22 cellular contexts compared by ENCODE assay signal in genomic region chr3:111733154-111733553, GRCh38. TPM values are rescaled to one million over a fixed set of nuclear protein-coding genes. Genes with fewer than 3 reads are reported as not detected.
DNase-seq lines count a peak whose midpoint lies in the region; TF ChIP-seq lines count a peak whose summit lies in the region.
"Had no signal": no experiment of that assay in that cellular context is flagged by ENCODE, and none has a peak within 500 bp of the region (broad histone marks: within the 10 kb centered on the region; RNA-seq: fewer than 3 reads in every experiment).

No MANE protein-coding gene starts in this region.

- intact Hi-C loops in mammary epithelial cell (cut with micrococcal nuclease): loop anchor here (10.0 kb wide), 1 partner anchor 342 kb away; no protein-coding TSS in a partner anchor
- intact Hi-C loops in MCF 10A (cut with micrococcal nuclease): no loop called here
- intact Hi-C loops in ascending aorta (cut with DNase I): no loop called here
- intact Hi-C loops in colonic mucosa (cut with DNase I): no loop called here

- no peaks in the 10 kb centered on the region for H3K36me3 ChIP-seq in mammary epithelial cell (ENCODE audit: insufficient read depth, low read length)
- H3K36me3 ChIP-seq in ascending aorta: no peaks in the 10 kb centered on the region
- no peaks in the 10 kb centered on the region for H3K36me3 ChIP-seq in colonic mucosa
- H3K36me3 ChIP-seq: SJCRH30, tibial artery had no signal

- no peaks in the 10 kb centered on the region for H3K9me3 ChIP-seq in mammary epithelial cell (replicated peaks; ENCODE audit: insufficient read depth, low read length)
- H3K9me3 ChIP-seq in ascending aorta: no peaks in the 10 kb centered on the region
- no peaks in the 10 kb centered on the region for H3K9me3 ChIP-seq in colonic mucosa
- H3K9me3 ChIP-seq: SJCRH30, tibial artery had no signal

- H3K9ac ChIP-seq in mammary epithelial cell (ENCODE audit: insufficient read depth, low read length): no peak overlapping the region
- peak overlapping the region in 1 of 2 donors; percentile 7 for H3K9ac ChIP-seq in colonic mucosa (ENCODE audit: low read depth in 2 of 2, low read length in 2 of 2)

- H3K4me1 Mint-ChIP-seq in MCF 10A (ENCODE audit: insufficient read depth, unreplicated experiment): peaks cover 52% of the 10 kb centered on the region

- CTCF ChIA-PET in mammary epithelial cell (lab: Charles Lee; ENCODE audit: low non-redundant PET): interaction anchor here (0.6 kb wide), 1 partner anchor 16 kb away, joined by 3 read pairs; no protein-coding TSS in a partner anchor
- CTCF ChIA-PET in MCF 10A (lab: Yijun Ruan, JAX): interaction anchor here (0.5 to 1.9 kb wide), 6 partner anchors 11 to 127 kb away, joined by 3 to 11 read pairs (median 3); no protein-coding TSS in a partner anchor

- H2AFZ ChIP-seq in mammary epithelial cell (ENCODE audit: low read depth, low read length): no peak overlapping the region

- 96% methylated on average over 5 of the region's 5 CpGs for WGBS in mammary epithelial cell (ENCODE audit: low coverage, missing lambda C conversion rate)

- BruUV-seq in mammary epithelial cell (replicated peaks; lab: Mats Ljungman, UMichigan): no TSS peak
- BruUV-seq in MCF 10A (replicated peaks; lab: Mats Ljungman, UMichigan): no TSS peak

- H3K4me1 ChIP-seq in mammary epithelial cell (ENCODE audit: insufficient read depth, low read length): peaks cover 76% of the 10 kb centered on the region
- peaks cover 6 to 19% of the 10 kb centered on the region in 2 donors for H3K4me1 ChIP-seq in ascending aorta
- no peaks in the 10 kb centered on the region for H3K4me1 ChIP-seq in colonic mucosa

- H3K27ac Mint-ChIP-seq in MCF 10A (ENCODE audit: low read depth, unreplicated experiment): no peak overlapping the region
- H3K27ac Mint-ChIP-seq: activated CD8-positive, alpha-beta T cell treated with anti-CD3 and anti-CD28 coated beads for 36 hours; activated naive CD4-positive, alpha-beta T cell treated with anti-CD3 and anti-CD28 coated beads, Interleukin-2, amount 10 ng/mL, durations not matched to agents 7 days and 5 days; activated T-cell treated with anti-CD3 and anti-CD28 coated beads, Interleukin-2, amount 50 U/mL, for 24 hours had no signal

- dilution Hi-C loops in mammary epithelial cell (cut with HindIII; ENCODE audit: low sequenced_read_pairs): loop anchor here (10.0 kb wide), 1 partner anchor 112 kb away; no protein-coding TSS in a partner anchor

- H3K4me3 ChIP-seq in mammary epithelial cell (replicated peaks in 1 of 3; ENCODE audit: insufficient read depth in 1 of 3, low read depth in 2 of 3, low read length in 3 of 3) (no peak overlapping the region), ascending aorta (no peak overlapping the region), colonic mucosa (no peak overlapping the region)
- H3K4me3 ChIP-seq: SJCRH30, tibial artery had no signal

- no peak overlapping the region for H3K4me3 Mint-ChIP-seq in MCF 10A (ENCODE audit: unreplicated experiment)
- H3K4me3 Mint-ChIP-seq: activated CD8-positive, alpha-beta T cell treated with anti-CD3 and anti-CD28 coated beads for 36 hours; activated naive CD4-positive, alpha-beta T cell treated with anti-CD3 and anti-CD28 coated beads, Interleukin-2, amount 10 ng/mL, durations not matched to agents 7 days and 5 days; activated T-cell treated with anti-CD3 and anti-CD28 coated beads, Interleukin-2, amount 50 U/mL, for 24 hours had no signal

- no peaks in the 10 kb centered on the region for H3K36me3 Mint-ChIP-seq in MCF 10A (ENCODE audit: insufficient read depth, unreplicated experiment)

- DNase-seq in mammary epithelial cell: no peak
- DNase-seq in MCF 10A (ENCODE audit: unreplicated experiment): no peak
- DNase-seq in glomerular visceral epithelial cell (ENCODE audit: extremely low spot score): peak; percentile 84
- peak; percentile 30 for DNase-seq in mucosa of gallbladder (ENCODE audit: low spot score)
- DNase-seq in ascending aorta (ENCODE audit: low spot score in 2 of 2): no peak
- no peak for DNase-seq in colonic mucosa
- no peak for DNase-seq in RKO (ENCODE audit: low spot score)
- no peak for DNase-seq in NCI-H2227 treated with DMSO at 0.1 percent for 48 hours (lab: John Stamatoyannopoulos, UW)
- DNase-seq: activated CD8-positive, alpha-beta T cell treated with anti-CD3 and anti-CD28 coated beads for 36 hours; activated naive CD4-positive, alpha-beta T cell treated with anti-CD3 and anti-CD28 coated beads, Interleukin-2, amount 10 ng/mL, durations not matched to agents 7 days and 5 days; activated T-cell treated with anti-CD3 and anti-CD28 coated beads, Interleukin-2, amount 50 U/mL, for 24 hours; anterior cingulate cortex; C1 segment of cervical spinal cord; cerebellar nuclear complex; DMS153; effector memory CD4-positive, alpha-beta T cell; islet precursor cell; NCI-H748 treated with DMSO at 0.1 percent for 48 hours; right cardiac atrium; stimulated activated naive CD4-positive, alpha-beta T cell; tibial artery had no signal

- H3K27me3 ChIP-seq in mammary epithelial cell (ENCODE audit: insufficient read depth, low read length) (no peaks in the 10 kb centered on the region), ascending aorta (no peaks in the 10 kb centered on the region), colonic mucosa (no peaks in the 10 kb centered on the region)
- H3K27me3 ChIP-seq: SJCRH30, tibial artery had no signal

- H3K27ac ChIP-seq in mammary epithelial cell (ENCODE audit: insufficient read depth, low read depth, low read length) (peak overlapping the region; percentile 14), ascending aorta (no peak overlapping the region), colonic mucosa (no peak overlapping the region)
- H3K27ac ChIP-seq: tibial artery had no signal

- TF ChIP-seq CTCF in mammary epithelial cell (conservative IDR thresholded peaks at IDR 0.05 in 1 of 2, IDR thresholded peaks at IDR 0.05 in 1 of 2; ENCODE audit: extremely low read depth in 1 of 2, insufficient read depth in 1 of 2, low read depth in 1 of 2, low read length in 2 of 2): no peak
- no peak for TF ChIP-seq CTCF in MCF 10A (IDR thresholded peaks at IDR 0.05; ENCODE audit: unreplicated experiment)
- TF ChIP-seq CTCF in ascending aorta (IDR thresholded peaks at IDR 0.05): no peak
- no peak for TF ChIP-seq CTCF in colonic mucosa (IDR thresholded peaks at IDR 0.05)

- H3K9me3 Mint-ChIP-seq in MCF 10A (ENCODE audit: unreplicated experiment): no peaks in the 10 kb centered on the region
- H3K9me3 Mint-ChIP-seq: activated CD8-positive, alpha-beta T cell treated with anti-CD3 and anti-CD28 coated beads for 36 hours; activated naive CD4-positive, alpha-beta T cell treated with anti-CD3 and anti-CD28 coated beads, Interleukin-2, amount 10 ng/mL, durations not matched to agents 7 days and 5 days; activated T-cell treated with anti-CD3 and anti-CD28 coated beads, Interleukin-2, amount 50 U/mL, for 24 hours had no signal

- no peaks in the 10 kb centered on the region for H4K20me1 ChIP-seq in mammary epithelial cell (ENCODE audit: insufficient read depth, low read length)

- no peak overlapping the region for H3K4me2 ChIP-seq in mammary epithelial cell (ENCODE audit: insufficient read depth, low read depth, low read length)

- POLR2A ChIA-PET in MCF 10A (lab: Yijun Ruan, JAX): interaction anchor here (0.6 to 1.1 kb wide), 3 partner anchors 69 to 133 kb away, joined by 3 to 4 read pairs (median 4); partner anchors contain the start of gene PHLDB2

- in situ Hi-C loops in mammary epithelial cell (cut with MboI; ENCODE audit: low sequenced_read_pairs in 2 of 2): loop anchor here in 1 of 2 donors (10.0 kb wide), 1 partner anchor 72 kb away; no protein-coding TSS in a partner anchor

- no peaks in the 10 kb centered on the region for H3K27me3 Mint-ChIP-seq in MCF 10A (ENCODE audit: insufficient read depth, unreplicated experiment)
- H3K27me3 Mint-ChIP-seq: activated CD8-positive, alpha-beta T cell treated with anti-CD3 and anti-CD28 coated beads for 36 hours; activated naive CD4-positive, alpha-beta T cell treated with anti-CD3 and anti-CD28 coated beads, Interleukin-2, amount 10 ng/mL, durations not matched to agents 7 days and 5 days; activated T-cell treated with anti-CD3 and anti-CD28 coated beads, Interleukin-2, amount 50 U/mL, for 24 hours had no signal

- no peaks in the 10 kb centered on the region for H3K79me2 ChIP-seq in mammary epithelial cell (ENCODE audit: insufficient read depth, low read length)

RNA-seq across cellular contexts. Expression of gene PLCXD2, which starts 58.7 kb away (rescaled TPM):
- total RNA-seq in mammary epithelial cell: 1 to 10 TPM; 4.5 to 5.6 TPM
- polyA plus RNA-seq in mammary epithelial cell: 2.4 TPM
- polyA minus RNA-seq in mammary epithelial cell: 6.3 TPM
- total RNA-seq in MCF 10A (2022): 2.8 TPM in 2 replicates
- 7.2 TPM for total RNA-seq in mucosa of gallbladder
- total RNA-seq in ascending aorta: 1.1 TPM
- total RNA-seq in colonic mucosa: 1 to 10 TPM; 4.2 to 4.9 TPM

Comparison
In these comparisons a context has a peak if more than half of its experiments do, and no peak if none do; other contexts are left out.
1. DNase-seq: peak in glomerular visceral epithelial cell (single experiment) and mucosa of gallbladder (single experiment); none in mammary epithelial cell (single experiment), MCF 10A (single experiment), ascending aorta (0 of 2), colonic mucosa (single experiment), RKO (single experiment) and NCI-H2227 treated with DMSO at 0.1 percent for 48 hours (single experiment).